In genomic region chr16:1989826-1990335, GRCh38 we compare ENCODE assay signal across 8 cellular contexts. TPM values are rescaled to one million over a fixed set of nuclear protein-coding genes. Genes with fewer than 3 reads are reported as not detected.
DNase-seq lines count a peak whose midpoint lies in the region; ATAC-seq and TF ChIP-seq lines count a peak whose summit lies in the region.

Gene SYNGR3 (plus strand): TSS chr16:1989970. CDS start chr16:1990103, 133 bp downstream.

- TF ChIP-seq EP300 in suprapubic skin (IDR thresholded peaks at IDR 0.05), result no peak

- H3K36me3 ChIP-seq in SJCRH30, result no peaks in the 10 kb centered on the region
- H3K36me3 ChIP-seq in suprapubic skin, result peaks cover 12% of the 10 kb centered on the region

- H3K9me3 Mint-ChIP-seq in activated CD4-positive, alpha-beta T cell treated with anti-CD3 and anti-CD28 coated beads, Interleukin-2, amount 10 ng/mL, durations not matched to agents 24 days and 14 days, result no peaks in the 10 kb centered on the region

- H3K27ac ChIP-seq in SJCRH30, result no peak within 1 kb of the TSS
- H3K27ac ChIP-seq in foreskin keratinocyte, result peak within 1 kb of the TSS; percentile 67
- H3K27ac ChIP-seq in suprapubic skin, result no peak within 1 kb of the TSS

- H3K27me3 Mint-ChIP-seq in activated CD4-positive, alpha-beta T cell treated with anti-CD3 and anti-CD28 coated beads, Interleukin-2, amount 10 ng/mL, durations not matched to agents 24 days and 14 days, result peaks cover 13% of the 10 kb centered on the region

- peaks cover 11% of the 10 kb centered on the region for H3K36me3 Mint-ChIP-seq in activated CD4-positive, alpha-beta T cell treated with anti-CD3 and anti-CD28 coated beads, Interleukin-2, amount 10 ng/mL, durations not matched to agents 24 days and 14 days (ENCODE audit: low read depth)

- peak within 1 kb of the TSS; percentile 83 for H3K27ac Mint-ChIP-seq in activated CD4-positive, alpha-beta T cell treated with anti-CD3 and anti-CD28 coated beads, Interleukin-2, amount 10 ng/mL, durations not matched to agents 24 days and 14 days

- peak within 1 kb of the TSS; percentile 49 for H3K4me3 ChIP-seq in SJCRH30
- H3K4me3 ChIP-seq in suprapubic skin, result peak within 1 kb of the TSS; percentile 49

- ATAC-seq in foreskin keratinocyte, result no peak
- no peak for ATAC-seq in esophagus mucosa

- no peak for TF ChIP-seq POLR2A in suprapubic skin (IDR thresholded peaks at IDR 0.05)

- H3K27me3 ChIP-seq in SJCRH30 (peaks cover 8% of the 10 kb centered on the region), foreskin keratinocyte (peaks cover 31% of the 10 kb centered on the region), suprapubic skin (peaks cover 28% of the 10 kb centered on the region)

- intact Hi-C loops in activated CD4-positive, alpha-beta T cell treated with anti-CD3 and anti-CD28 coated beads, Interleukin-2, amount 10 ng/mL, durations not matched to agents 24 days and 14 days (cut with micrococcal nuclease), result loop anchor here (1.0 to 5.0 kb wide), 3 partner anchors 18 to 57 kb away; partner anchors contain the start of genes NTHL1, RPS2, TBL3 and TSC2

- no peaks in the 10 kb centered on the region for H3K9me3 ChIP-seq in SJCRH30 (replicated peaks)
- H3K9me3 ChIP-seq in suprapubic skin, result no peaks in the 10 kb centered on the region

- H3K4me1 Mint-ChIP-seq in activated CD4-positive, alpha-beta T cell treated with anti-CD3 and anti-CD28 coated beads, Interleukin-2, amount 10 ng/mL, durations not matched to agents 24 days and 14 days, result peaks cover 17% of the 10 kb centered on the region

- WGBS in suprapubic skin, result no CpG with 5 or more reads among the region's 66 CpGs

- H3K4me3 Mint-ChIP-seq in activated CD4-positive, alpha-beta T cell treated with anti-CD3 and anti-CD28 coated beads, Interleukin-2, amount 10 ng/mL, durations not matched to agents 24 days and 14 days, result peak within 1 kb of the TSS; percentile 86

- H3K4me1 ChIP-seq in SJCRH30 (no peaks in the 10 kb centered on the region; the same call in 1 of the 2 replicates), foreskin keratinocyte (no peaks in the 10 kb centered on the region), suprapubic skin (peaks cover 48% of the 10 kb centered on the region)

- no peak for TF ChIP-seq CTCF in foreskin keratinocyte (conservative IDR thresholded peaks at IDR 0.05)
- no peak for TF ChIP-seq CTCF in suprapubic skin (IDR thresholded peaks at IDR 0.05)

- peak; percentile 78 for DNase-seq in activated CD4-positive, alpha-beta T cell treated with anti-CD3 and anti-CD28 coated beads, Interleukin-2, amount 10 ng/mL, durations not matched to agents 24 days and 14 days
- DNase-seq in activated CD4-positive, alpha-beta T cell treated with anti-CD3 and anti-CD28 coated beads, Interleukin-2, amount 50 U/mL, for 4 hours, result no peak
- DNase-seq in SJCRH30 (no peak), foreskin keratinocyte (no peak), suprapubic skin (ENCODE audit: low spot score in 2 of 2) (no peak), NCI-H82 treated with DMSO at 0.1 percent for 48 hours (lab: John Stamatoyannopoulos, UW; ENCODE audit: unreplicated experiment) (no peak)
- no peak for DNase-seq in activated effector memory CD4-positive, alpha-beta T cell treated with anti-CD3 and anti-CD28 coated beads, Interleukin-2, amount 50 U/mL, for 16 hours

RNA-seq across cellular contexts. Expression of gene SYNGR3, which starts in this region (rescaled TPM):
- total RNA-seq in activated CD4-positive, alpha-beta T cell treated with anti-CD3 and anti-CD28 coated beads, Interleukin-2, amount 10 ng/mL, durations not matched to agents 24 days and 14 days, result 18.1 and 20.2 TPM in 2 replicates
- total RNA-seq in SJCRH30 (2014; rRNA removed; shearing (Covaris generic)), result 0.73 and 0.81 TPM in 2 replicates
- 1.8 and 2.9 TPM in 2 replicates for total RNA-seq in foreskin keratinocyte
- 2.1 and 2.6 TPM in 2 replicates for polyA plus RNA-seq in foreskin keratinocyte
- 1 to 10 TPM in 1 of 4 donors, under 1 TPM in 2, not detected in 1; 0.42 to 1.7 (median 0.60) TPM for total RNA-seq in suprapubic skin
- 0.16 TPM for total RNA-seq in esophagus mucosa
